ENCODE assay signal across 19 cellular contexts in genomic region chr6:121247386-121247785, GRCh38.
DNase-seq lines count a peak whose midpoint lies in the region; ATAC-seq, FAIRE-seq and TF ChIP-seq lines count a peak whose summit lies in the region.
"Had no signal": no experiment of that assay in that cellular context is flagged by ENCODE, and none has a peak within 500 bp of the region (broad histone marks: within the 10 kb centered on the region; RNA-seq: fewer than 3 reads in every experiment).

No MANE protein-coding gene starts in this region.

- H2BK20ac ChIP-seq in IMR-90 (ENCODE audit: low read depth, low read length) = no peak overlapping the region

- H4K91ac ChIP-seq in IMR-90 (ENCODE audit: insufficient read depth, low read depth, low read length) = no peak overlapping the region

- no peak overlapping the region for H2AK5ac ChIP-seq in IMR-90 (ENCODE audit: low read depth, low read length)

- SMC1A ChIA-PET in GM12878 (lab: Charles Lee; ENCODE audit: uncharacterized antibody, unreplicated experiment) = interaction anchor here (1.0 kb wide), 1 partner anchor 23 kb away, joined by 3 read pairs; no protein-coding TSS in a partner anchor

- H3K4ac ChIP-seq in IMR-90 (ENCODE audit: low read depth, low read length) = no peak overlapping the region

- H4K5ac ChIP-seq in IMR-90 (ENCODE audit: low read depth, low read length) = no peak overlapping the region

- H3K79me1 ChIP-seq in IMR-90 (ENCODE audit: low read depth in 1 of 2, low read length in 2 of 2) = no peaks in the 10 kb centered on the region

- H3K9ac ChIP-seq in IMR-90 (ENCODE audit: low read depth, low read length) (no peak overlapping the region), GM12878 (ENCODE audit: control insufficient read depth, insufficient read depth, low read length) (no peak overlapping the region)

- TF ChIP-seq EP300 in GM12878 (IDR thresholded peaks at IDR 0.05; ENCODE audit: borderline replicate concordance in 1 of 2, control insufficient read depth in 1 of 2, low read depth in 2 of 2, low read length in 2 of 2) (no peak), tibial nerve (IDR thresholded peaks at IDR 0.05) (no peak)

- no peak overlapping the region for H3K18ac ChIP-seq in IMR-90 (ENCODE audit: low read depth, low read length)

- POLR2A ChIA-PET in IMR-90 (lab: Charles Lee; ENCODE audit: unreplicated experiment) = no interaction called here
- POLR2A ChIA-PET in GM12878 (lab: Charles Lee) = interaction anchor here (0.6 kb wide), 1 partner anchor 37 kb away, joined by 3 read pairs; no protein-coding TSS in a partner anchor
- POLR2A ChIA-PET in activated CD4-positive, alpha-beta memory T cell treated with anti-CD3 and anti-CD28 coated beads for 36 hours (lab: Charles Lee) = no interaction called here

- peak overlapping the region; percentile 9 for H3K27ac Mint-ChIP-seq in activated CD4-positive, alpha-beta T cell treated with anti-CD3 and anti-CD28 coated beads, Interleukin-2, amount 10 ng/mL, durations not matched to agents 24 days and 14 days
- H3K27ac Mint-ChIP-seq in activated CD4-positive, alpha-beta memory T cell treated with anti-CD3 and anti-CD28 coated beads for 36 hours = no peak overlapping the region
- H3K27ac Mint-ChIP-seq: activated naive CD4-positive, alpha-beta T cell treated with anti-CD3 and anti-CD28 coated beads, Interleukin-2, amount 50 U/mL, for 24 hours; CD4-positive, CD25-positive, alpha-beta regulatory T cell had no signal

- H2BK120ac ChIP-seq in IMR-90 (ENCODE audit: low read depth, low read length) = no peak overlapping the region

- FAIRE-seq in GM12878 (lab: Jason Lieb, UNC) = no peak
- FAIRE-seq: keratinocyte, pancreas, TTC549 had no signal

- H3K4me1 Mint-ChIP-seq in activated CD4-positive, alpha-beta T cell treated with anti-CD3 and anti-CD28 coated beads, Interleukin-2, amount 10 ng/mL, durations not matched to agents 24 days and 14 days = peaks cover 12% of the 10 kb centered on the region
- H3K4me1 Mint-ChIP-seq in activated CD4-positive, alpha-beta memory T cell treated with anti-CD3 and anti-CD28 coated beads for 36 hours (ENCODE audit: low read depth) = peaks cover 2% of the 10 kb centered on the region

- H3K56ac ChIP-seq in IMR-90 (ENCODE audit: extremely low read depth, insufficient read depth, low read length) = no peak overlapping the region

- no peak for DNase-seq in activated CD4-positive, alpha-beta T cell treated with anti-CD3 and anti-CD28 coated beads, Interleukin-2, amount 10 ng/mL, durations not matched to agents 24 days and 14 days
- DNase-seq in activated CD4-positive, alpha-beta T cell treated with anti-CD3 and anti-CD28 coated beads for 4 hours = no peak
- DNase-seq in IMR-90 = peak; percentile 80
- DNase-seq in GM12878 (ENCODE audit: low read depth, low spot score) = no peak
- DNase-seq in skeletal muscle cell (ENCODE audit: low read depth) = peak; percentile 15
- no peak for DNase-seq in tibial nerve (ENCODE audit: low spot score in 2 of 2)
- no peak for DNase-seq in activated CD4-positive, alpha-beta memory T cell treated with anti-CD3 and anti-CD28 coated beads for 36 hours
- DNase-seq in caudate nucleus (lab: John Stamatoyannopoulos, UW) = no peak
- DNase-seq: 8988T, DND-41, head of caudate nucleus, NCI-H1694, NCI-H510A, pancreas had no signal

- H3K27me3 Mint-ChIP-seq in activated CD4-positive, alpha-beta T cell treated with anti-CD3 and anti-CD28 coated beads, Interleukin-2, amount 10 ng/mL, durations not matched to agents 24 days and 14 days = no peaks in the 10 kb centered on the region
- H3K27me3 Mint-ChIP-seq in activated CD4-positive, alpha-beta memory T cell treated with anti-CD3 and anti-CD28 coated beads for 36 hours = no peaks in the 10 kb centered on the region
- H3K27me3 Mint-ChIP-seq: activated naive CD4-positive, alpha-beta T cell treated with anti-CD3 and anti-CD28 coated beads, Interleukin-2, amount 50 U/mL, for 24 hours; CD4-positive, CD25-positive, alpha-beta regulatory T cell had no signal

- no peak overlapping the region for H3K23ac ChIP-seq in IMR-90 (ENCODE audit: low read depth, low read length)

- no peak overlapping the region for H4K8ac ChIP-seq in IMR-90 (ENCODE audit: low read depth in 2 of 2, low read length in 2 of 2)

- H3K27me3 ChIP-seq in IMR-90 (ENCODE audit: control insufficient read depth, insufficient read depth, low read length) (no peaks in the 10 kb centered on the region), GM12878 (replicated peaks in 1 of 2; ENCODE audit: control insufficient read depth in 2 of 2, insufficient read depth in 2 of 2, low read length in 1 of 2) (no peaks in the 10 kb centered on the region), tibial nerve (no peaks in the 10 kb centered on the region)
- H3K27me3 ChIP-seq: pancreas had no signal

- H2BK15ac ChIP-seq in IMR-90 (ENCODE audit: low read depth, low read length) = no peak overlapping the region

- peaks cover 31% of the 10 kb centered on the region for H3K9me3 Mint-ChIP-seq in activated CD4-positive, alpha-beta T cell treated with anti-CD3 and anti-CD28 coated beads, Interleukin-2, amount 10 ng/mL, durations not matched to agents 24 days and 14 days
- H3K9me3 Mint-ChIP-seq in activated CD4-positive, alpha-beta memory T cell treated with anti-CD3 and anti-CD28 coated beads for 36 hours = peaks cover 55% of the 10 kb centered on the region

- H2BK5ac ChIP-seq in IMR-90 (ENCODE audit: low read depth, low read length, poor library complexity, severe bottlenecking) = no peak overlapping the region

- H3K9me1 ChIP-seq in IMR-90 (ENCODE audit: insufficient read depth, low read length) = no peaks in the 10 kb centered on the region

- H3K9me3 ChIP-seq in IMR-90 (ENCODE audit: control insufficient read depth, insufficient read depth, low read length) = no peaks in the 10 kb centered on the region
- no peaks in the 10 kb centered on the region; the same call in 1 of the 3 replicates for H3K9me3 ChIP-seq in GM12878 (replicated peaks; ENCODE audit: control insufficient read depth, insufficient read depth, low read length)
- peaks cover 0 to 47% (median 3%) of the 10 kb centered on the region in 4 donors for H3K9me3 ChIP-seq in tibial nerve
- H3K9me3 ChIP-seq: pancreas had no signal

- ATAC-seq in IMR-90 (ENCODE audit: low read depth) (peak; percentile 56; the same call in 1 of the 2 replicates), GM12878 (peak; percentile 37; the same call in 2 of the 3 replicates)
- ATAC-seq: pancreas had no signal

- H3K14ac ChIP-seq in IMR-90 (replicated peaks; ENCODE audit: low read depth, low read length) = no peak overlapping the region

- no peak for TF ChIP-seq POLR2A in IMR-90 (IDR thresholded peaks at IDR 0.05; ENCODE audit: low read depth, low read length)
- no peak for TF ChIP-seq POLR2A in GM12878 (IDR thresholded peaks at IDR 0.05; ENCODE audit: low read depth, low read length)
- no peak for TF ChIP-seq POLR2A in tibial nerve (IDR thresholded peaks at IDR 0.05)

- H3K27ac ChIP-seq in IMR-90 (ENCODE audit: insufficient read depth, low read length) (no peak overlapping the region), GM12878 (ENCODE audit: control insufficient read depth, insufficient read depth) (no peak overlapping the region), tibial nerve (no peak overlapping the region), caudate nucleus (ENCODE audit: low read depth, low read length) (no peak overlapping the region)
- H3K27ac ChIP-seq: pancreas, SK-N-MC had no signal

- no peak overlapping the region for H2AK9ac ChIP-seq in IMR-90 (replicated peaks; ENCODE audit: low read depth, low read length, poor library complexity)

- dilution Hi-C loops in IMR-90 (cut with HindIII; ENCODE audit: low sequenced_read_pairs, unreplicated experiment) = no loop called here

- in situ Hi-C loops in IMR-90 (cut with MboI; ENCODE audit: low sequenced_read_pairs) (no loop called here), GM12878 (cut with MboI) (no loop called here)

- H3K4me3 ChIP-seq in IMR-90 (ENCODE audit: insufficient read depth, low read depth, low read length) (no peak overlapping the region), GM12878 (no peak overlapping the region), skeletal muscle cell (ENCODE audit: low read depth, low read length) (no peak overlapping the region), tibial nerve (no peak overlapping the region)
- H3K4me3 ChIP-seq: pancreas, SK-N-MC had no signal

- CTCF ChIA-PET in IMR-90 (lab: Yijun Ruan, JAX) (no interaction called here), GM12878 (lab: Yijun Ruan, JAX) (no interaction called here)
- CTCF ChIA-PET in activated CD4-positive, alpha-beta memory T cell treated with anti-CD3 and anti-CD28 coated beads for 36 hours (lab: Charles Lee) = no interaction called here

- H2AFZ ChIP-seq in IMR-90 (replicated peaks; ENCODE audit: low read length, poor library complexity) (no peak overlapping the region), GM12878 (ENCODE audit: control insufficient read depth, low read depth, low read length) (no peak overlapping the region)

- H3K79me2 ChIP-seq in GM12878 (ENCODE audit: control insufficient read depth, insufficient read depth, low read length) = no peaks in the 10 kb centered on the region

- H3K4me3 Mint-ChIP-seq in activated CD4-positive, alpha-beta T cell treated with anti-CD3 and anti-CD28 coated beads, Interleukin-2, amount 10 ng/mL, durations not matched to agents 24 days and 14 days = peak overlapping the region; percentile 9
- H3K4me3 Mint-ChIP-seq in activated CD4-positive, alpha-beta memory T cell treated with anti-CD3 and anti-CD28 coated beads for 36 hours = no peak overlapping the region
- H3K4me3 Mint-ChIP-seq: activated naive CD4-positive, alpha-beta T cell treated with anti-CD3 and anti-CD28 coated beads, Interleukin-2, amount 50 U/mL, for 24 hours; CD4-positive, CD25-positive, alpha-beta regulatory T cell had no signal

- H3K36me3 ChIP-seq in IMR-90 (ENCODE audit: control insufficient read depth, insufficient read depth, low read length) (no peaks in the 10 kb centered on the region), GM12878 (ENCODE audit: control insufficient read depth in 2 of 2, insufficient read depth in 2 of 2, low read length in 1 of 2) (0 out of 4 replicates have a peak, but pooled peaks cover 0 to 3% of the 10 kb centered on the region in 2 experiments), tibial nerve (peaks cover 0 to 35% (median 0%) of the 10 kb centered on the region in 3 donors)
- H3K36me3 ChIP-seq: pancreas had no signal

- H3K4me1 ChIP-seq in IMR-90 (ENCODE audit: control insufficient read depth, insufficient read depth, low read length) (no peaks in the 10 kb centered on the region), GM12878 (ENCODE audit: control insufficient read depth, insufficient read depth, low read length) (no peaks in the 10 kb centered on the region), tibial nerve (no peaks in the 10 kb centered on the region)
- H3K4me1 ChIP-seq: pancreas had no signal

- TF ChIP-seq RAD21 in IMR-90 (IDR thresholded peaks at IDR 0.05; ENCODE audit: low read length) = no peak
- no peak for TF ChIP-seq RAD21 in GM12878 (IDR thresholded peaks at IDR 0.05; ENCODE audit: insufficient read depth, low read depth, low read length)

- peaks cover 25% of the 10 kb centered on the region for H3K36me3 Mint-ChIP-seq in activated CD4-positive, alpha-beta T cell treated with anti-CD3 and anti-CD28 coated beads, Interleukin-2, amount 10 ng/mL, durations not matched to agents 24 days and 14 days (ENCODE audit: low read depth)
- peaks cover 78% of the 10 kb centered on the region for H3K36me3 Mint-ChIP-seq in activated CD4-positive, alpha-beta memory T cell treated with anti-CD3 and anti-CD28 coated beads for 36 hours

- H3K4me2 ChIP-seq in IMR-90 (ENCODE audit: low read depth, low read length) = no peak overlapping the region
- H3K4me2 ChIP-seq in GM12878 (ENCODE audit: control insufficient read depth, insufficient read depth) = no peak overlapping the region

- RAD21 ChIA-PET in GM12878 (lab: Charles Lee; ENCODE audit: unreplicated experiment) = no interaction called here

- BruUV-seq in IMR-90 (replicated peaks; lab: Mats Ljungman, UMichigan) = no TSS peak
- BruUV-seq in GM12878 (replicated peaks; lab: Mats Ljungman, UMichigan) = no TSS peak

- H4K20me1 ChIP-seq in IMR-90 (ENCODE audit: insufficient read depth, low read length) = no peaks in the 10 kb centered on the region
- H4K20me1 ChIP-seq in GM12878 (ENCODE audit: control insufficient read depth, insufficient read depth) = no peaks in the 10 kb centered on the region

- intact Hi-C loops in activated CD4-positive, alpha-beta T cell treated with anti-CD3 and anti-CD28 coated beads, Interleukin-2, amount 10 ng/mL, durations not matched to agents 24 days and 14 days (cut with micrococcal nuclease) = loop anchor here (2.0 kb wide), 1 partner anchor 87 kb away; the partner anchor contains the start of gene TBC1D32
- intact Hi-C loops in IMR-90 (cut with micrococcal nuclease) = no loop called here
- intact Hi-C loops in GM12878 (cut with micrococcal nuclease; ENCODE audit: unreplicated experiment) = no loop called here
- intact Hi-C loops in activated CD4-positive, alpha-beta memory T cell treated with anti-CD3 and anti-CD28 coated beads for 36 hours (cut with micrococcal nuclease) = no loop called here

- TF ChIP-seq CTCF in IMR-90 (conservative IDR thresholded peaks at IDR 0.05; ENCODE audit: low read depth, low read length) (no peak), GM12878 (IDR thresholded peaks at IDR 0.05 in 2 of 3, conservative IDR thresholded peaks at IDR 0.05 in 1 of 3; ENCODE audit: control insufficient read depth in 2 of 3, extremely low read depth in 1 of 3, insufficient read depth in 1 of 3, low read depth in 3 of 3, low read length in 3 of 3) (no peak), tibial nerve (IDR thresholded peaks at IDR 0.05) (no peak)

Comparison
In these comparisons a context has a peak if more than half of its experiments do, and no peak if none do; other contexts are left out.
1. DNase-seq: peak in IMR-90 (single experiment) and skeletal muscle cell (single experiment); none in activated CD4-positive, alpha-beta T cell treated with anti-CD3 and anti-CD28 coated beads, Interleukin-2, amount 10 ng/mL, durations not matched to agents 24 days and 14 days (single experiment), activated CD4-positive, alpha-beta T cell treated with anti-CD3 and anti-CD28 coated beads for 4 hours (0 of 2), GM12878 (single experiment), tibial nerve (0 of 2), activated CD4-positive, alpha-beta memory T cell treated with anti-CD3 and anti-CD28 coated beads for 36 hours (single experiment) and caudate nucleus (0 of 61).